Comparison of ENCODE assay signal across 9 cellular contexts in genomic region chr9:110048473-110048975, GRCh38.
DNase-seq lines count a peak whose midpoint lies in the region; ATAC-seq and FAIRE-seq lines count a peak whose summit lies in the region.
"Had no signal": no experiment of that assay in that cellular context is flagged by ENCODE, and none has a peak within 500 bp of the region (broad histone marks: within the 10 kb centered on the region; RNA-seq: fewer than 3 reads in every experiment).

No MANE protein-coding gene starts in this region.

- no peak overlapping the region for H3K27ac ChIP-seq in thymus (ENCODE audit: low read depth)

- peak; percentile 74 for ATAC-seq in GM19467 (IDR thresholded peaks at IDR 0.05; ENCODE audit: unreplicated experiment)

- WGBS in thymus: 1% methylated on average over 39 of the region's 39 CpGs

- peaks cover 1% of the 10 kb centered on the region for H3K9me3 ChIP-seq in thymus (ENCODE audit: control insufficient read depth)

- peak overlapping the region; percentile 94 for H3K4me3 ChIP-seq in thymus (ENCODE audit: low read length)

- H3K27me3 ChIP-seq in thymus (ENCODE audit: control insufficient read depth, insufficient read depth): no peaks in the 10 kb centered on the region

- no peak for FAIRE-seq in frontal cortex (lab: Jason Lieb, UNC)
- FAIRE-seq: colon had no signal

- no peaks in the 10 kb centered on the region for H3K36me3 ChIP-seq in thymus (ENCODE audit: control insufficient read depth, insufficient read depth)

- H3K4me1 ChIP-seq in thymus (ENCODE audit: control insufficient read depth, insufficient read depth, low read length): peaks cover 11% of the 10 kb centered on the region

- DNase-seq in COR-L47 (lab: John Stamatoyannopoulos, UW) (peak; percentile 50), HK-2 (ENCODE audit: unreplicated experiment) (peak; percentile 82), RPMI8226 (peak; percentile 86), frontal cortex (ENCODE audit: low spot score in 2 of 2) (peak; percentile 67 to 80), nucleus accumbens (lab: John Stamatoyannopoulos, UW) (peak in 41 of 56 donors; percentile 8 to 71 (median 35))
- DNase-seq in activated effector memory CD4-positive, alpha-beta T cell treated with Interleukin-2 at 50 U/mL for 16 hours: peak; percentile 76

Comparison
In these comparisons a context has a peak if more than half of its experiments do, and no peak if none do; other contexts are left out.
1. DNase-seq: peak in every context shown above with its lines; median percentile 86 in RPMI8226; 82 in HK-2; 76 in activated effector memory CD4-positive, alpha-beta T cell treated with Interleukin-2 at 50 U/mL for 16 hours; 74 in frontal cortex; 50 in COR-L47; 35 in nucleus accumbens.